ENCODE assay signal across 8 cellular contexts in genomic region chr11:23112987-23113886, GRCh38.
DNase-seq lines count a peak whose midpoint lies in the region; ATAC-seq and TF ChIP-seq lines count a peak whose summit lies in the region.

No MANE protein-coding gene starts in this region.

- TF ChIP-seq CTCF in astrocyte of the cerebellum (IDR thresholded peaks at IDR 0.05; ENCODE audit: low read depth, low read length, missing control alignments): peak; percentile 64

- intact Hi-C loops in cardiac septum (cut with DNase I): no loop called here
- intact Hi-C loops in left ventricle myocardium superior (cut with micrococcal nuclease): no loop called here

- ATAC-seq in left ventricle myocardium superior (no peak), HG03039 (IDR thresholded peaks at IDR 0.05; ENCODE audit: unreplicated experiment) (peak; percentile 57), GM21526 (IDR thresholded peaks at IDR 0.05; ENCODE audit: low FRiP score, unreplicated experiment) (no peak)

- DNase-seq in cardiac septum (ENCODE audit: low spot score) (peak; percentile 72), left ventricle myocardium superior (no peak), NCI-H2171 (lab: John Stamatoyannopoulos, UW) (peak; percentile 47), astrocyte of the cerebellum (ENCODE audit: low read depth) (peak; percentile 42), inferior parietal cortex (ENCODE audit: extremely low spot score) (peak; percentile 49), putamen (ENCODE audit: low spot score) (no peak)

- in situ Hi-C loops in astrocyte of the cerebellum (cut with HindIII; ENCODE audit: low sequenced_read_pairs): no loop called here

- H3K4me3 ChIP-seq in astrocyte of the cerebellum (ENCODE audit: low read depth, low read length): no peak overlapping the region

Comparison
In these comparisons a context has a peak if more than half of its experiments do, and no peak if none do; other contexts are left out.
1. DNase-seq: peak in cardiac septum (single experiment), NCI-H2171 (single experiment), astrocyte of the cerebellum (single experiment) and inferior parietal cortex (single experiment); none in left ventricle myocardium superior (single experiment) and putamen (single experiment).